ENCODE assay signal across 15 cellular contexts in genomic region chr1:12181568-12181967, GRCh38. TPM values are rescaled to one million over a fixed set of nuclear protein-coding genes. Genes with fewer than 3 reads are reported as not detected.
DNase-seq lines count a peak whose midpoint lies in the region; ATAC-seq and TF ChIP-seq lines count a peak whose summit lies in the region.
"Had no signal": no experiment of that assay in that cellular context is flagged by ENCODE, and none has a peak within 500 bp of the region (broad histone marks: within the 10 kb centered on the region; RNA-seq: fewer than 3 reads in every experiment).

No MANE protein-coding gene starts in this region.

- H3K36me3 ChIP-seq in esophagus squamous epithelium: no peaks in the 10 kb centered on the region

- no peaks in the 10 kb centered on the region for H3K9me3 ChIP-seq in esophagus squamous epithelium
- H3K9me3 ChIP-seq: Caco-2 had no signal

- H3K4me3 Mint-ChIP-seq in CD14-positive monocyte (no peak overlapping the region), IgD-negative memory B cell (peak overlapping the region in 1 of 4 donors; percentile 75)
- H3K4me3 Mint-ChIP-seq: activated naive CD4-positive, alpha-beta T cell treated with anti-CD3 and anti-CD28 coated beads, Interleukin-2, amount 10 ng/mL, durations not matched to agents 7 days and 5 days had no signal

- H3K36me3 Mint-ChIP-seq in CD14-positive monocyte (peaks cover 80 to 83% of the 10 kb centered on the region in 2 donors), IgD-negative memory B cell (no peaks in the 10 kb centered on the region)

- TF ChIP-seq CTCF in CD14-positive monocyte (IDR thresholded peaks at IDR 0.05) (no peak), esophagus squamous epithelium (IDR thresholded peaks at IDR 0.05) (no peak)

- peaks cover 0 to 4% (median 0%) of the 10 kb centered on the region in 3 donors for H3K27me3 Mint-ChIP-seq in CD14-positive monocyte (ENCODE audit: low read depth in 3 of 3)
- H3K27me3 Mint-ChIP-seq in IgD-negative memory B cell: no peaks in the 10 kb centered on the region
- H3K27me3 Mint-ChIP-seq: activated naive CD4-positive, alpha-beta T cell treated with anti-CD3 and anti-CD28 coated beads, Interleukin-2, amount 10 ng/mL, durations not matched to agents 7 days and 5 days had no signal

- peaks cover 24 to 100% (median 65%) of the 10 kb centered on the region in 3 donors for H3K4me1 ChIP-seq in esophagus squamous epithelium
- H3K4me1 ChIP-seq: Caco-2 had no signal

- H3K27ac Mint-ChIP-seq in CD14-positive monocyte (peak overlapping the region; percentile 99 to 100 (median 99)), IgD-negative memory B cell (peak overlapping the region; percentile 39 to 75 (median 74))

- ATAC-seq in GM18505 (IDR thresholded peaks at IDR 0.05; ENCODE audit: unreplicated experiment) (no peak), HG03520 (IDR thresholded peaks at IDR 0.05; ENCODE audit: unreplicated experiment) (no peak)

- peaks cover 0 to 47% (median 0%) of the 10 kb centered on the region in 4 donors for H3K27me3 ChIP-seq in esophagus squamous epithelium

- no peak for TF ChIP-seq POLR2A in esophagus squamous epithelium (IDR thresholded peaks at IDR 0.05)
- no peak for TF ChIP-seq POLR2A in GM18505 (IDR thresholded peaks at IDR 0.05; ENCODE audit: borderline replicate concordance, extremely low read depth, insufficient read depth, insufficient read length)

- DNase-seq in CD14-positive monocyte (ENCODE audit: low spot score) (no peak), esophagus squamous epithelium (lab: John Stamatoyannopoulos, UW) (no peak), NCI-H1417 (lab: John Stamatoyannopoulos, UW) (no peak)
- DNase-seq: activated naive CD4-positive, alpha-beta T cell treated with anti-CD3 and anti-CD28 coated beads, Interleukin-2, amount 10 ng/mL, durations not matched to agents 7 days and 5 days; Caco-2; erythroblast; Karpas-422; mammary epithelial cell; NCI-H526 treated with DMSO at 0.1 percent for 48 hours; stimulated activated CD4-positive, alpha-beta T cell treated with anti-CD3 and anti-CD28 coated beads, Interleukin-15, amount 100 ng/mL, for 24 hours had no signal

- intact Hi-C loops in CD14-positive monocyte (cut with micrococcal nuclease): loop anchor here in 1 of 2 donors (5.0 kb wide), 1 partner anchor 444 kb away; the partner anchor contains the start of gene AGTRAP
- intact Hi-C loops in esophagus squamous epithelium (cut with DNase I): no loop called here

- H3K4me1 Mint-ChIP-seq in CD14-positive monocyte: peaks cover 98% of the 10 kb centered on the region
- peaks cover 49 to 60% (median 56%) of the 10 kb centered on the region in 3 donors for H3K4me1 Mint-ChIP-seq in IgD-negative memory B cell

- 90 to 100% methylated on average over 2 of the region's 7 CpGs for WGBS in esophagus squamous epithelium, 2 donors

- peak overlapping the region in 3 of 4 donors; percentile 69 to 89 (median 85) for H3K27ac ChIP-seq in esophagus squamous epithelium
- H3K27ac ChIP-seq in skin epidermis: peak overlapping the region in 14 of 21 experiments; percentile 15 to 81 (median 59)
- H3K27ac ChIP-seq: RWPE1 had no signal

- H3K4me3 ChIP-seq in esophagus squamous epithelium (no peak overlapping the region), skin epidermis (no peak overlapping the region)

- peaks cover 0 to 2% (median 0%) of the 10 kb centered on the region in 7 donors for H3K9me3 Mint-ChIP-seq in CD14-positive monocyte
- no peaks in the 10 kb centered on the region for H3K9me3 Mint-ChIP-seq in IgD-negative memory B cell
- H3K9me3 Mint-ChIP-seq: activated naive CD4-positive, alpha-beta T cell treated with anti-CD3 and anti-CD28 coated beads, Interleukin-2, amount 10 ng/mL, durations not matched to agents 7 days and 5 days had no signal

RNA-seq across cellular contexts. Expression of gene TNFRSF1B, which starts 14.8 kb away (rescaled TPM):
- polyA plus RNA-seq in CD14-positive monocyte (100 to 1,000 TPM; 436 to 761 TPM), IgD-negative memory B cell (117 TPM)
- 10 to 100 TPM in 2 of 4 donors, 1 to 10 TPM in 2; 2.1 to 17.5 (median 10.3) TPM for total RNA-seq in esophagus squamous epithelium

RNA-seq across cellular contexts. Expression of gene VPS13D, which starts 48.3 kb away (rescaled TPM):
- 1 to 10 TPM; 3.6 to 5.1 TPM for polyA plus RNA-seq in CD14-positive monocyte
- polyA plus RNA-seq in IgD-negative memory B cell: 8.9 TPM
- total RNA-seq in esophagus squamous epithelium: 100 to 1,000 TPM in 1 of 4 donors, 10 to 100 TPM in 3; 42.5 to 103 (median 59.8) TPM
